In genomic region chr10:5692476-5693358, GRCh38 we compare ENCODE assay signal across 8 cellular contexts. TPM values are rescaled to one million over a fixed set of nuclear protein-coding genes. Genes with fewer than 3 reads are reported as not detected.
DNase-seq lines count a peak whose midpoint lies in the region; ATAC-seq and TF ChIP-seq lines count a peak whose summit lies in the region.

No MANE protein-coding gene starts in this region.

- peak overlapping the region; percentile 74 for H3K4me3 Mint-ChIP-seq in activated CD4-positive, alpha-beta memory T cell treated with anti-CD3 and anti-CD28 coated beads for 36 hours
- peak overlapping the region; percentile 76 for H3K4me3 Mint-ChIP-seq in memory B cell

- H3K27me3 ChIP-seq in AG04450 (ENCODE audit: control insufficient read depth, insufficient read depth, low read length): no peaks in the 10 kb centered on the region
- H3K27me3 ChIP-seq in WERI-Rb-1 (ENCODE audit: insufficient read depth, low read depth, severe bottlenecking): no peaks in the 10 kb centered on the region

- POLR2A ChIA-PET in AG04450 (lab: Yijun Ruan, JAX): interaction anchor here (0.6 kb wide), 1 partner anchor 36 kb away, joined by 4 read pairs; no protein-coding TSS in a partner anchor
- POLR2A ChIA-PET in activated CD4-positive, alpha-beta memory T cell treated with anti-CD3 and anti-CD28 coated beads for 36 hours (lab: Charles Lee): interaction anchor here (0.6 to 1.2 kb wide), 5 partner anchors 9 to 121 kb away, joined by 3 to 6 read pairs (median 3); partner anchors contain the start of genes GDI2 and TASOR2

- TF ChIP-seq CTCF in AG04450 (IDR thresholded peaks at IDR 0.05; ENCODE audit: low read depth, low read length): no peak
- TF ChIP-seq CTCF in WERI-Rb-1 (IDR thresholded peaks at IDR 0.05; ENCODE audit: low read depth, low read length): no peak

- no peaks in the 10 kb centered on the region for H3K9me3 Mint-ChIP-seq in activated CD4-positive, alpha-beta memory T cell treated with anti-CD3 and anti-CD28 coated beads for 36 hours
- no peaks in the 10 kb centered on the region for H3K9me3 Mint-ChIP-seq in memory B cell

- peak overlapping the region; percentile 67 for H3K4me3 ChIP-seq in AG04450 (ENCODE audit: low read depth, low read length)
- H3K4me3 ChIP-seq in WERI-Rb-1 (ENCODE audit: low read depth, low read length): no peak overlapping the region

- CTCF ChIA-PET in AG04450 (lab: Charles Lee): interaction anchor here (0.6 kb wide), 2 partner anchors 121 to 180 kb away, joined by 3 to 5 read pairs; partner anchors contain the start of gene GDI2
- CTCF ChIA-PET in activated CD4-positive, alpha-beta memory T cell treated with anti-CD3 and anti-CD28 coated beads for 36 hours (lab: Charles Lee): interaction anchor here (0.9 to 1.5 kb wide), 2 partner anchors 24 to 37 kb away, joined by 3 read pairs; no protein-coding TSS in a partner anchor

- peak overlapping the region; percentile 75 for H3K27ac Mint-ChIP-seq in activated CD4-positive, alpha-beta memory T cell treated with anti-CD3 and anti-CD28 coated beads for 36 hours
- H3K27ac Mint-ChIP-seq in memory B cell: peak overlapping the region; percentile 91

- peaks cover 1% of the 10 kb centered on the region for H3K36me3 Mint-ChIP-seq in activated CD4-positive, alpha-beta memory T cell treated with anti-CD3 and anti-CD28 coated beads for 36 hours
- peaks cover 4% of the 10 kb centered on the region for H3K36me3 Mint-ChIP-seq in memory B cell

- no peaks in the 10 kb centered on the region for H3K27me3 Mint-ChIP-seq in activated CD4-positive, alpha-beta memory T cell treated with anti-CD3 and anti-CD28 coated beads for 36 hours
- no peaks in the 10 kb centered on the region for H3K27me3 Mint-ChIP-seq in memory B cell

- DNase-seq in AG04450 (ENCODE audit: low read depth, low spot score): no peak
- DNase-seq in activated CD4-positive, alpha-beta memory T cell treated with anti-CD3 and anti-CD28 coated beads for 36 hours: peak; percentile 76
- peak; percentile 56 for DNase-seq in effector CD4-positive, alpha-beta T cell
- peak; percentile 70 to 73 for DNase-seq in memory B cell (ENCODE audit: low spot score in 2 of 2)
- DNase-seq in stimulated activated CD8-positive, alpha-beta memory T cell treated with anti-CD3 and anti-CD28 coated beads, Interleukin-15, amount 100 ng/mL, for 1 hour (ENCODE audit: low read depth): peak; percentile 13
- no peak for DNase-seq in WERI-Rb-1

- ATAC-seq in GM19328 (IDR thresholded peaks at IDR 0.05; ENCODE audit: unreplicated experiment) (peak; percentile 71), HG03442 (IDR thresholded peaks at IDR 0.05; ENCODE audit: unreplicated experiment) (peak; percentile 82), memory B cell (ENCODE audit: low read depth) (peak; percentile 95)

- H3K9me3 ChIP-seq in AG04450 (ENCODE audit: control insufficient read depth, insufficient read depth, low read length) (no peaks in the 10 kb centered on the region; the same call in 1 of the 2 replicates), WERI-Rb-1 (ENCODE audit: severe bottlenecking) (no peaks in the 10 kb centered on the region)

- intact Hi-C loops in activated CD4-positive, alpha-beta memory T cell treated with anti-CD3 and anti-CD28 coated beads for 36 hours (cut with micrococcal nuclease): no loop called here

- H3K27ac ChIP-seq in AG04450 (ENCODE audit: low read depth, low read length) (no peak overlapping the region), WERI-Rb-1 (no peak overlapping the region)

- H3K36me3 ChIP-seq in WERI-Rb-1: no peaks in the 10 kb centered on the region

- peaks cover 66% of the 10 kb centered on the region for H3K4me1 Mint-ChIP-seq in activated CD4-positive, alpha-beta memory T cell treated with anti-CD3 and anti-CD28 coated beads for 36 hours (ENCODE audit: low read depth)
- peaks cover 36% of the 10 kb centered on the region for H3K4me1 Mint-ChIP-seq in memory B cell

RNA-seq across cellular contexts. Expression of gene TASOR2, which starts 8.1 kb away (rescaled TPM):
- polyA plus RNA-seq in AG04450 (2011; rRNA removed): 37.5 and 54.1 TPM in 2 replicates
- polyA minus RNA-seq in AG04450 (2011; rRNA and poly(A)+ RNA removed): 44.6 and 67.4 TPM in 2 replicates
- 10 to 100 TPM; 41.8 to 43.8 TPM for total RNA-seq in activated CD4-positive, alpha-beta memory T cell treated with anti-CD3 and anti-CD28 coated beads for 36 hours

RNA-seq across cellular contexts. Expression of gene ASB13, which starts 26.3 kb away (rescaled TPM):
- 4.0 and 4.3 TPM in 2 replicates for polyA plus RNA-seq in AG04450 (2011; rRNA removed)
- polyA minus RNA-seq in AG04450 (2011; rRNA and poly(A)+ RNA removed): 5.0 and 5.7 TPM in 2 replicates
- total RNA-seq in activated CD4-positive, alpha-beta memory T cell treated with anti-CD3 and anti-CD28 coated beads for 36 hours: 10 to 100 TPM; 12.1 to 12.5 TPM

Comparison
In these comparisons a context has a peak if more than half of its experiments do, and no peak if none do; other contexts are left out.
1. DNase-seq: peak in activated CD4-positive, alpha-beta memory T cell treated with anti-CD3 and anti-CD28 coated beads for 36 hours (single experiment), effector CD4-positive, alpha-beta T cell (single experiment), memory B cell (2 of 2) and stimulated activated CD8-positive, alpha-beta memory T cell treated with anti-CD3 and anti-CD28 coated beads, Interleukin-15, amount 100 ng/mL, for 1 hour (single experiment); none in AG04450 (single experiment) and WERI-Rb-1 (single experiment).
2. Peak in every context shown above with its lines, with median percentiles within 50 percentile points of each other: ATAC-seq.